In the genomic region with DNA sequence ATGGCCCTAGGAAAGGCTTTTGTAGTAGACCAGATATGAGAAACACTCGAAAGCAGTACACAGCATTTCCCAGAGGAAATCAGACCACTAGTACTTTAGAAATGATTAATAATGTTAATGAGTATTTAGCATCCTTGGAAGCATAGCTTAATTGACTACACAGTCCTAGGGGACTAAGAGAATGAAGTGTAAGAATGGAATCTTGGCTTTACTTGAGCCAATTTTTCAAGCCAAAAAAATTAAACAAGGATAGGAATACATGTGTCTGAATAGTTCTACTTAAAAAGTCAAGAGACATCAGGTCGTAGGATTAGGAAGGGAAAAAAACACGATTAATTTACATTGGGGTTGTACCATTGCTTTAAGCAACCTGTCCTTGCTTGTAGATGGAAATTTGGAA, we compare ENCODE assay signal across 43 cellular contexts. TPM values are rescaled to one million over a fixed set of nuclear protein-coding genes. Genes with fewer than 3 reads are reported as not detected.
"Had no signal": no experiment of that assay in that cellular context is flagged by ENCODE, and none has a peak within 500 bp of the region (broad histone marks: within the 10 kb centered on the region; RNA-seq: fewer than 3 reads in every experiment).

No MANE protein-coding gene starts in this region.

- H3K27me3 ChIP-seq: adrenal gland, ascending aorta, body of pancreas, brain microvascular endothelial cell, breast epithelium, cardiac muscle cell had no signal

- H3K4me1 ChIP-seq: adrenal gland, ascending aorta, body of pancreas, breast epithelium had no signal

- H3K4me3 Mint-ChIP-seq: activated naive CD4-positive, alpha-beta T cell treated with anti-CD3 and anti-CD28 coated beads for 36 hours; activated naive CD4-positive, alpha-beta T cell treated with anti-CD3 and anti-CD28 coated beads, Interleukin-2, amount 10 ng/mL, durations not matched to agents 7 days and 5 days; activated naive CD4-positive, alpha-beta T cell treated with anti-CD3 and anti-CD28 coated beads, Interleukin-2, amount 50 U/mL, for 24 hours; activated naive CD8-positive, alpha-beta T cell; activated naive CD8-positive, alpha-beta T cell treated with anti-CD3 and anti-CD28 coated beads for 36 hours; activated naive CD8-positive, alpha-beta T cell treated with anti-CD3 and anti-CD28 coated beads, Interleukin-2, amount 10 ng/mL, durations not matched to agents 7 days and 5 days; activated naive CD8-positive, alpha-beta T cell treated with anti-CD3 and anti-CD28 coated beads, Interleukin-2, amount 50 U/mL, for 24 hours; activated T-cell treated with anti-CD3 and anti-CD28 coated beads, Interleukin-2, amount 50 U/mL, for 24 hours; activated T-cell treated with anti-CD3 and anti-CD28 coated beads, Interleukin-2, amount 50 U/mL, for 4 hours; activated T-cell treated with anti-CD3 and anti-CD28 coated beads, Interleukin-2, amount 50 U/mL, for 72 hours; activated T-helper 1 cell treated with anti-CD3 and anti-CD28 coated beads, Interleukin-12 subunit alpha, Interleukin-12 subunit beta, Interleukin-2, Interleukin-4 antibody, amounts not matched to agents 30 ng/mL and 10 ng/mL and 1 ng/mL, durations not matched to agents 14 hours and 24 hours and 36 hours; activated T-helper 17 cell treated with anti-CD3 and anti-CD28 coated beads, Interleukin-2, amount 50 U/mL, for 72 hours; central memory CD8-positive, alpha-beta T cell had no signal

- H3K27ac ChIP-seq: adrenal gland, ascending aorta, body of pancreas, brain microvascular endothelial cell, breast epithelium, cardiac muscle cell had no signal

- H3K4me1 Mint-ChIP-seq: activated naive CD4-positive, alpha-beta T cell treated with anti-CD3 and anti-CD28 coated beads, Interleukin-2, amount 10 ng/mL, durations not matched to agents 7 days and 5 days; activated naive CD4-positive, alpha-beta T cell treated with anti-CD3 and anti-CD28 coated beads, Interleukin-2, amount 50 U/mL, for 24 hours; activated naive CD8-positive, alpha-beta T cell treated with anti-CD3 and anti-CD28 coated beads for 36 hours; activated naive CD8-positive, alpha-beta T cell treated with anti-CD3 and anti-CD28 coated beads, Interleukin-2, amount 10 ng/mL, durations not matched to agents 7 days and 5 days; activated naive CD8-positive, alpha-beta T cell treated with anti-CD3 and anti-CD28 coated beads, Interleukin-2, amount 50 U/mL, for 24 hours; activated T-helper 17 cell treated with anti-CD3 and anti-CD28 coated beads, Interleukin-2, amount 50 U/mL, for 72 hours; central memory CD8-positive, alpha-beta T cell had no signal

- H3K9me3 Mint-ChIP-seq: activated naive CD4-positive, alpha-beta T cell treated with anti-CD3 and anti-CD28 coated beads for 36 hours; activated naive CD4-positive, alpha-beta T cell treated with anti-CD3 and anti-CD28 coated beads, Interleukin-2, amount 10 ng/mL, durations not matched to agents 7 days and 5 days; activated naive CD4-positive, alpha-beta T cell treated with anti-CD3 and anti-CD28 coated beads, Interleukin-2, amount 50 U/mL, for 24 hours; activated naive CD4-positive, alpha-beta T cell treated with anti-CD3 and anti-CD28 coated beads, Interleukin-2, amount 50 U/mL, for 72 hours; activated naive CD8-positive, alpha-beta T cell treated with anti-CD3 and anti-CD28 coated beads for 36 hours; activated naive CD8-positive, alpha-beta T cell treated with anti-CD3 and anti-CD28 coated beads, Interleukin-2, amount 10 ng/mL, durations not matched to agents 7 days and 5 days; activated naive CD8-positive, alpha-beta T cell treated with anti-CD3 and anti-CD28 coated beads, Interleukin-2, amount 50 U/mL, for 24 hours; activated T-cell treated with anti-CD3 and anti-CD28 coated beads, Interleukin-2, amount 50 U/mL, for 24 hours; activated T-cell treated with anti-CD3 and anti-CD28 coated beads, Interleukin-2, amount 50 U/mL, for 4 hours; activated T-cell treated with anti-CD3 and anti-CD28 coated beads, Interleukin-2, amount 50 U/mL, for 72 hours; activated T-helper 1 cell treated with anti-CD3 and anti-CD28 coated beads, Interleukin-12 subunit alpha, Interleukin-12 subunit beta, Interleukin-2, Interleukin-4 antibody, amounts not matched to agents 30 ng/mL and 10 ng/mL and 1 ng/mL, durations not matched to agents 14 hours and 24 hours and 36 hours; activated T-helper 17 cell treated with anti-CD3 and anti-CD28 coated beads, Interleukin-2, amount 50 U/mL, for 72 hours; activated T-helper 2 cell treated with anti-CD3 and anti-CD28 coated beads, Interferon-gamma antibody, Interleukin-2, Interleukin-4, amounts not matched to agents 10 μg/mL and 5 μg/mL and 100 μg/mL, durations not matched to agents 14 hours and 24 hours and 36 hours; central memory CD8-positive, alpha-beta T cell had no signal

- H3K36me3 Mint-ChIP-seq: activated naive CD4-positive, alpha-beta T cell treated with anti-CD3 and anti-CD28 coated beads, Interleukin-2, amount 10 ng/mL, durations not matched to agents 7 days and 5 days; activated naive CD4-positive, alpha-beta T cell treated with anti-CD3 and anti-CD28 coated beads, Interleukin-2, amount 50 U/mL, for 24 hours; activated naive CD4-positive, alpha-beta T cell treated with anti-CD3 and anti-CD28 coated beads, Interleukin-2, amount 50 U/mL, for 72 hours; activated naive CD8-positive, alpha-beta T cell; activated naive CD8-positive, alpha-beta T cell treated with anti-CD3 and anti-CD28 coated beads for 36 hours; activated naive CD8-positive, alpha-beta T cell treated with anti-CD3 and anti-CD28 coated beads, Interleukin-2, amount 10 ng/mL, durations not matched to agents 7 days and 5 days; brain had no signal

- ATAC-seq: activated naive CD4-positive, alpha-beta T cell treated with anti-CD3 and anti-CD28 coated beads, Interleukin-2, amount 50 U/mL, for 72 hours; activated naive CD8-positive, alpha-beta T cell treated with anti-CD3 and anti-CD28 coated beads, Interleukin-2, amount 50 U/mL, for 24 hours; activated T-cell treated with anti-CD3 and anti-CD28 coated beads, Interleukin-2, amount 50 U/mL, for 4 hours; activated T-cell treated with anti-CD3 and anti-CD28 coated beads, Interleukin-2, amount 50 U/mL, for 72 hours; activated T-helper 17 cell treated with anti-CD3 and anti-CD28 coated beads, Interleukin-2, amount 50 U/mL, for 72 hours; body of pancreas had no signal

- DNase-seq: activated effector memory CD4-positive, alpha-beta T cell treated with anti-CD3 and anti-CD28 coated beads, Interleukin-2, amount 50 U/mL, for 16 hours; activated effector memory CD4-positive, alpha-beta T cell treated with Interleukin-2 at 50 U/mL for 16 hours; activated gamma-delta T cell; activated gamma-delta T cell treated with Interleukin-2 at 50 U/mL for 16 hours; activated naive CD4-positive, alpha-beta T cell; activated naive CD4-positive, alpha-beta T cell treated with anti-CD3 and anti-CD28 coated beads for 36 hours; activated naive CD4-positive, alpha-beta T cell treated with anti-CD3 and anti-CD28 coated beads, Interleukin-2, amount 10 ng/mL, durations not matched to agents 7 days and 5 days; activated naive CD4-positive, alpha-beta T cell treated with anti-CD3 and anti-CD28 coated beads, Interleukin-2, amount 50 U/mL, for 16 hours; activated naive CD4-positive, alpha-beta T cell treated with Interleukin-2 at 50 U/mL for 16 hours; activated naive CD8-positive, alpha-beta T cell treated with anti-CD3 and anti-CD28 coated beads for 36 hours; activated naive CD8-positive, alpha-beta T cell treated with anti-CD3 and anti-CD28 coated beads, Interleukin-2, amount 10 ng/mL, durations not matched to agents 7 days and 5 days; activated naive CD8-positive, alpha-beta T cell treated with anti-CD3 and anti-CD28 coated beads, Interleukin-2, amount 50 U/mL, for 24 hours; activated T-cell treated with anti-CD3 and anti-CD28 coated beads for 4 hours; activated T-cell treated with anti-CD3 and anti-CD28 coated beads, Interleukin-2, amount 50 U/mL, for 1 hour; activated T-cell treated with anti-CD3 and anti-CD28 coated beads, Interleukin-2, amount 50 U/mL, for 24 hours; activated T-cell treated with anti-CD3 and anti-CD28 coated beads, Interleukin-2, amount 50 U/mL, for 4 hours; activated T-cell treated with anti-CD3 and anti-CD28 coated beads, Interleukin-2, amount 50 U/mL, for 48 hours; activated T-cell treated with anti-CD3 and anti-CD28 coated beads, Interleukin-2, amount 50 U/mL, for 72 hours; adrenal gland; amniotic stem cell; amygdala; anterior cingulate cortex; aorta; body of pancreas; brain microvascular endothelial cell; caudate nucleus; central memory CD4-positive, alpha-beta T cell; cerebellar nuclear complex had no signal

- H3K27me3 Mint-ChIP-seq: activated naive CD8-positive, alpha-beta T cell treated with anti-CD3 and anti-CD28 coated beads, Interleukin-2, amount 50 U/mL, for 24 hours; activated T-cell treated with anti-CD3 and anti-CD28 coated beads, Interleukin-2, amount 50 U/mL, for 24 hours; central memory CD8-positive, alpha-beta T cell had no signal

- FAIRE-seq: bronchial epithelial cell had no signal

- H3K4me3 ChIP-seq: adrenal gland, ascending aorta, body of pancreas, breast epithelium, cardiac muscle cell had no signal

- H3K27ac Mint-ChIP-seq: activated naive CD4-positive, alpha-beta T cell treated with anti-CD3 and anti-CD28 coated beads for 36 hours; activated naive CD4-positive, alpha-beta T cell treated with anti-CD3 and anti-CD28 coated beads, Interleukin-2, amount 10 ng/mL, durations not matched to agents 7 days and 5 days; activated naive CD4-positive, alpha-beta T cell treated with anti-CD3 and anti-CD28 coated beads, Interleukin-2, amount 50 U/mL, for 24 hours; activated naive CD4-positive, alpha-beta T cell treated with anti-CD3 and anti-CD28 coated beads, Interleukin-2, amount 50 U/mL, for 72 hours; activated naive CD8-positive, alpha-beta T cell; activated naive CD8-positive, alpha-beta T cell treated with anti-CD3 and anti-CD28 coated beads for 36 hours; activated naive CD8-positive, alpha-beta T cell treated with anti-CD3 and anti-CD28 coated beads, Interleukin-2, amount 10 ng/mL, durations not matched to agents 7 days and 5 days; activated naive CD8-positive, alpha-beta T cell treated with anti-CD3 and anti-CD28 coated beads, Interleukin-2, amount 50 U/mL, for 24 hours; activated T-cell treated with anti-CD3 and anti-CD28 coated beads, Interleukin-2, amount 50 U/mL, for 24 hours; activated T-cell treated with anti-CD3 and anti-CD28 coated beads, Interleukin-2, amount 50 U/mL, for 72 hours; activated T-helper 1 cell treated with anti-CD3 and anti-CD28 coated beads, Interleukin-12 subunit alpha, Interleukin-12 subunit beta, Interleukin-2, Interleukin-4 antibody, amounts not matched to agents 30 ng/mL and 10 ng/mL and 1 ng/mL, durations not matched to agents 14 hours and 24 hours and 36 hours; activated T-helper 17 cell treated with anti-CD3 and anti-CD28 coated beads, Interleukin-2, amount 50 U/mL, for 72 hours; activated T-helper 2 cell treated with anti-CD3 and anti-CD28 coated beads, Interferon-gamma antibody, Interleukin-2, Interleukin-4, amounts not matched to agents 10 μg/mL and 5 μg/mL and 100 μg/mL, durations not matched to agents 14 hours and 24 hours and 36 hours had no signal

- H3K9me3 ChIP-seq: adrenal gland, ascending aorta, body of pancreas, breast epithelium had no signal

- H3K36me3 ChIP-seq: adrenal gland, ascending aorta, brain microvascular endothelial cell, breast epithelium, cardiac muscle cell had no signal

RNA-seq across cellular contexts. Expression of a gene that starts 38.2 kb away (rescaled TPM):
- total RNA-seq: activated naive CD4-positive, alpha-beta T cell treated with anti-CD3 and anti-CD28 coated beads for 36 hours; activated naive CD4-positive, alpha-beta T cell treated with anti-CD3 and anti-CD28 coated beads, Interleukin-2, amount 50 U/mL, for 72 hours; activated naive CD8-positive, alpha-beta T cell treated with anti-CD3 and anti-CD28 coated beads for 36 hours; activated naive CD8-positive, alpha-beta T cell treated with anti-CD3 and anti-CD28 coated beads, Interleukin-2, amount 10 ng/mL, durations not matched to agents 7 days and 5 days; activated T-cell treated with anti-CD3 and anti-CD28 coated beads, Interleukin-2, amount 50 U/mL, for 4 hours; activated T-cell treated with anti-CD3 and anti-CD28 coated beads, Interleukin-2, amount 50 U/mL, for 72 hours; activated T-helper 1 cell treated with anti-CD3 and anti-CD28 coated beads, Interleukin-12 subunit alpha, Interleukin-12 subunit beta, Interleukin-2, Interleukin-4 antibody, amounts not matched to agents 30 ng/mL and 10 ng/mL and 1 ng/mL, durations not matched to agents 14 hours and 24 hours and 36 hours; activated T-helper 17 cell treated with anti-CD3 and anti-CD28 coated beads, Interleukin-2, amount 50 U/mL, for 72 hours; activated T-helper 2 cell treated with anti-CD3 and anti-CD28 coated beads, Interferon-gamma antibody, Interleukin-2, Interleukin-4, amounts not matched to agents 10 μg/mL and 5 μg/mL and 100 μg/mL, durations not matched to agents 14 hours and 24 hours and 36 hours; adrenal gland; aorta; ascending aorta; body of pancreas; breast epithelium; bronchial epithelial cell; cardiac muscle cell; cardiac septum; cerebellum; chondrocyte had no signal

RNA-seq across cellular contexts. Expression of a gene that starts 59.2 kb away (rescaled TPM):
- total RNA-seq: activated naive CD8-positive, alpha-beta T cell treated with anti-CD3 and anti-CD28 coated beads, Interleukin-2, amount 10 ng/mL, durations not matched to agents 7 days and 5 days; activated T-helper 1 cell treated with anti-CD3 and anti-CD28 coated beads, Interleukin-12 subunit alpha, Interleukin-12 subunit beta, Interleukin-2, Interleukin-4 antibody, amounts not matched to agents 30 ng/mL and 10 ng/mL and 1 ng/mL, durations not matched to agents 14 hours and 24 hours and 36 hours; activated T-helper 17 cell treated with anti-CD3 and anti-CD28 coated beads, Interleukin-2, amount 50 U/mL, for 72 hours; activated T-helper 2 cell treated with anti-CD3 and anti-CD28 coated beads, Interferon-gamma antibody, Interleukin-2, Interleukin-4, amounts not matched to agents 10 μg/mL and 5 μg/mL and 100 μg/mL, durations not matched to agents 14 hours and 24 hours and 36 hours; aorta; ascending aorta; body of pancreas; breast epithelium; bronchial epithelial cell; cardiac septum had no signal
